In the genomic region with DNA sequence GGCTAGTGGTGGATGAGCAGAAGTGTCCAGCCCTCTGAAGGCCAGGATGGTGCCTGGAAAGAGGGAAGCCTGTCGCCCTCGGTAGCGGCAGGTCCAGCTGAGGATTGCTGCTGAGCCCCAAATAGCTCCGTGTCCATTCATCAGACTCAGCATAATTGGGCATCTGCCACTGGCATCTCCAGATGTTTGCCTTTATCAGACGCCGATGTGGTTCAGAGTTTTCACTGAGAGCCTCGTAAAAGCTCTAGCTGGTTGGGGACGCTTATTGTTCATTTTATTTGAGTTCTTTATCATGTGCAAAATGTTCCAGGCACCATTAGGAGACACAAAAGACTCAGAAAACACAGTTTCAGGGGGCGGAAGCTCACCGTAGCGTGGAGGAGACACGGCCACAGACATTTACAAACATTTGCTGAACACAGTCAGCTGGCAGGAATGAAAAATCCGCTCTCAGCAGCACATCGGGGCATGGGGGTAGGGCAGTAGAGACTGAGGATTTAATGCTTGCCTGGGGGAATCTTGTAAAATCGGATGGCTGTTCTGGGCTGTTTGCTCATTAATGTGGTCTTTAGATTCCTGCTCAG, we compare ENCODE assay signal across 11 cellular contexts. TPM values are rescaled to one million over a fixed set of nuclear protein-coding genes. Genes with fewer than 3 reads are reported as not detected.
A peak's percentile ranks its signal among the peaks of the same experiment; 100 is the strongest.
DNase-seq lines count a peak whose midpoint lies in the region; ATAC-seq, FAIRE-seq and TF ChIP-seq lines count a peak whose summit lies in the region.
"Had no signal": no experiment of that assay in that cellular context is flagged by ENCODE, and none has a peak within 500 bp of the region (broad histone marks: within the 10 kb centered on the region; RNA-seq: fewer than 3 reads in every experiment).

No MANE protein-coding gene starts in this region.

- POLR2A ChIA-PET in AG04450 (lab: Yijun Ruan, JAX), result no interaction called here
- POLR2A ChIA-PET in IMR-90 (lab: Charles Lee; ENCODE audit: unreplicated experiment), result no interaction called here
- POLR2A ChIA-PET in MCF 10A (lab: Yijun Ruan, JAX), result no interaction called here

- H3K23ac ChIP-seq in IMR-90 (ENCODE audit: low read depth, low read length) (peak overlapping the region; percentile 30; the same call in 1 of the 2 replicates), mesendoderm (ENCODE audit: low read length) (no peak overlapping the region)

- peak overlapping the region; percentile 81 for H3K4me2 ChIP-seq in IMR-90 (ENCODE audit: low read depth, low read length)
- H3K4me2 ChIP-seq in astrocyte (ENCODE audit: low read length), result peak overlapping the region; percentile 81
- no peak overlapping the region for H3K4me2 ChIP-seq in mesendoderm (ENCODE audit: low read length)

- peak overlapping the region; percentile 11 for H2BK5ac ChIP-seq in IMR-90 (ENCODE audit: low read depth, low read length, poor library complexity, severe bottlenecking)
- H2BK5ac ChIP-seq in mesendoderm (ENCODE audit: low read length), result no peak overlapping the region

- FAIRE-seq in astrocyte (lab: Jason Lieb, UNC), result peak; percentile 77

- CTCF ChIA-PET in AG04450 (lab: Charles Lee), result interaction anchor here (0.9 to 5.0 kb wide), 5 partner anchors 11 to 142 kb away, joined by 3 to 46 read pairs (median 5); a partner anchor contains a TSS
- CTCF ChIA-PET in IMR-90 (lab: Yijun Ruan, JAX), result interaction anchor here (0.9 to 1.5 kb wide), 3 partner anchors 9 to 114 kb away, joined by 3 to 6 read pairs (median 3); no protein-coding TSS in a partner anchor
- CTCF ChIA-PET in MCF 10A (lab: Yijun Ruan, JAX), result interaction anchor here (0.7 to 1.9 kb wide), 4 partner anchors 10 to 115 kb away, joined by 4 to 14 read pairs (median 6); no protein-coding TSS in a partner anchor

- peak overlapping the region; percentile 25; the same call in 1 of the 2 replicates for H3K9ac ChIP-seq in IMR-90 (ENCODE audit: low read depth, low read length)
- H3K9ac ChIP-seq in astrocyte (ENCODE audit: low read length), result peak overlapping the region; percentile 50
- no peak overlapping the region for H3K9ac ChIP-seq in mesendoderm (ENCODE audit: low read length)

- DNase-seq in AG04450 (ENCODE audit: low read depth, low spot score) (no peak), IMR-90 (peak; percentile 54), astrocyte (ENCODE audit: low read depth) (peak; percentile 42), mesendoderm (no peak), NCI-H2107 (lab: John Stamatoyannopoulos, UW) (no peak), MCF 10A (ENCODE audit: unreplicated experiment) (no peak)
- DNase-seq: heart left ventricle, NCI-H2171 treated with DMSO at 0.1 percent for 48 hours had no signal

- dilution Hi-C loops in IMR-90 (cut with HindIII; ENCODE audit: low sequenced_read_pairs, unreplicated experiment), result no loop called here

- WGBS in IMR-90 (ENCODE audit: extremely low coverage in 2 of 2, insufficient read length in 1 of 2), 2 experiments, result 7% methylated on average over 3 of the region's 15 CpGs; no CpG with 5 or more reads in 1 of the 2 experiments
- WGBS in mesendoderm (ENCODE audit: extremely low coverage, insufficient coverage, low lambda C conversion rate), result no CpG with 5 or more reads among the region's 15 CpGs

- no peaks in the 10 kb centered on the region for H3K9me3 ChIP-seq in AG04450 (ENCODE audit: control insufficient read depth, insufficient read depth, low read length)
- H3K9me3 ChIP-seq in IMR-90 (ENCODE audit: control insufficient read depth, insufficient read depth, low read length), result no peaks in the 10 kb centered on the region
- no peaks in the 10 kb centered on the region for H3K9me3 ChIP-seq in astrocyte (ENCODE audit: insufficient read depth, low read depth, low read length)
- H3K9me3 ChIP-seq: heart left ventricle had no signal

- peak overlapping the region; percentile 58 for H2BK120ac ChIP-seq in IMR-90 (ENCODE audit: low read depth, low read length)
- no peak overlapping the region for H2BK120ac ChIP-seq in mesendoderm (ENCODE audit: low read depth, low read length)

- intact Hi-C loops in IMR-90 (cut with micrococcal nuclease) (no loop called here), MCF 10A (cut with micrococcal nuclease) (no loop called here)

- H2BK15ac ChIP-seq in IMR-90 (ENCODE audit: low read depth, low read length) (0 out of 3 replicates have a peak overlapping the region, but pooled peaks have one; percentile 27), mesendoderm (replicated peaks; ENCODE audit: low read depth) (no peak overlapping the region)

- H3K36me3 Mint-ChIP-seq in astrocyte (ENCODE audit: low read depth, unreplicated experiment), result no peaks in the 10 kb centered on the region
- H3K36me3 Mint-ChIP-seq in MCF 10A (ENCODE audit: insufficient read depth, unreplicated experiment), result no peaks in the 10 kb centered on the region
- H3K36me3 Mint-ChIP-seq: natural killer cell treated with Interleukin-12 subunit alpha and Interleukin-12 subunit beta and Interleukin-15 and Interleukin-18, amount 100 ng/mL, for 72 hours had no signal

- H4K20me1 ChIP-seq in IMR-90 (ENCODE audit: insufficient read depth, low read length), result no peaks in the 10 kb centered on the region
- no peaks in the 10 kb centered on the region for H4K20me1 ChIP-seq in astrocyte (ENCODE audit: insufficient read depth, low read length)

- peak; percentile 91 for ATAC-seq in IMR-90 (ENCODE audit: low read depth)
- no peak for ATAC-seq in HG03342 (IDR thresholded peaks at IDR 0.05; ENCODE audit: unreplicated experiment)
- no peak for ATAC-seq in GM21825 (IDR thresholded peaks at IDR 0.05; ENCODE audit: unreplicated experiment)
- ATAC-seq: heart left ventricle; natural killer cell treated with Interleukin-12 subunit alpha and Interleukin-12 subunit beta and Interleukin-15 and Interleukin-18, amount 100 ng/mL, for 72 hours had no signal

- no peak overlapping the region for H4K5ac ChIP-seq in IMR-90 (ENCODE audit: low read depth, low read length)
- no peak overlapping the region for H4K5ac ChIP-seq in mesendoderm (ENCODE audit: low read length)

- H2AK9ac ChIP-seq in IMR-90 (replicated peaks; ENCODE audit: low read depth, low read length, poor library complexity), result no peak overlapping the region

- H2AK5ac ChIP-seq in IMR-90 (ENCODE audit: low read depth, low read length) (no peak overlapping the region), mesendoderm (ENCODE audit: low read length) (no peak overlapping the region)

- H3K9me1 ChIP-seq in IMR-90 (ENCODE audit: insufficient read depth, low read length), result peaks cover 13% of the 10 kb centered on the region

- H3K36me3 ChIP-seq in IMR-90 (ENCODE audit: control insufficient read depth, insufficient read depth, low read length) (no peaks in the 10 kb centered on the region), astrocyte (ENCODE audit: insufficient read depth, low read length) (no peaks in the 10 kb centered on the region), mesendoderm (ENCODE audit: control insufficient read depth, insufficient read depth, low read length) (no peaks in the 10 kb centered on the region)
- H3K36me3 ChIP-seq: heart left ventricle had no signal

- H3K9me3 Mint-ChIP-seq in astrocyte (ENCODE audit: unreplicated experiment), result no peaks in the 10 kb centered on the region
- H3K9me3 Mint-ChIP-seq in MCF 10A (ENCODE audit: unreplicated experiment), result no peaks in the 10 kb centered on the region
- H3K9me3 Mint-ChIP-seq: natural killer cell treated with Interleukin-12 subunit alpha and Interleukin-12 subunit beta and Interleukin-15 and Interleukin-18, amount 100 ng/mL, for 72 hours had no signal

- H3K79me2 ChIP-seq in astrocyte (ENCODE audit: insufficient read depth, low read length), result no peaks in the 10 kb centered on the region
- no peaks in the 10 kb centered on the region for H3K79me2 ChIP-seq in mesendoderm (ENCODE audit: control insufficient read depth, insufficient read depth, low read length)

- H3K27me3 ChIP-seq in AG04450 (ENCODE audit: control insufficient read depth, insufficient read depth, low read length) (peaks cover 8% of the 10 kb centered on the region), IMR-90 (ENCODE audit: control insufficient read depth, insufficient read depth, low read length) (peaks cover 14% of the 10 kb centered on the region), astrocyte (ENCODE audit: insufficient read depth, low read length) (peaks cover 2% of the 10 kb centered on the region), mesendoderm (ENCODE audit: insufficient read depth, low read length, poor library complexity) (no peaks in the 10 kb centered on the region)

- BruUV-seq in IMR-90 (replicated peaks; lab: Mats Ljungman, UMichigan) (no TSS peak), MCF 10A (replicated peaks; lab: Mats Ljungman, UMichigan) (no TSS peak)

- H3K4me1 ChIP-seq in IMR-90 (ENCODE audit: control insufficient read depth, insufficient read depth, low read length) (peaks cover 11% of the 10 kb centered on the region; the same call in 1 of the 2 replicates), astrocyte (ENCODE audit: insufficient read depth, low read length) (peaks cover 26% of the 10 kb centered on the region), mesendoderm (ENCODE audit: control insufficient read depth, low read depth, low read length) (no peaks in the 10 kb centered on the region)
- H3K4me1 ChIP-seq: heart left ventricle had no signal

- peak overlapping the region; percentile 40 for H2BK20ac ChIP-seq in IMR-90 (ENCODE audit: low read depth, low read length)

- H3K27ac Mint-ChIP-seq in astrocyte (ENCODE audit: unreplicated experiment) (peak overlapping the region; percentile 28), MCF 10A (ENCODE audit: low read depth, unreplicated experiment) (no peak overlapping the region)
- H3K27ac Mint-ChIP-seq: natural killer cell treated with Interleukin-12 subunit alpha and Interleukin-12 subunit beta and Interleukin-15 and Interleukin-18, amount 100 ng/mL, for 72 hours had no signal

- H2AFZ ChIP-seq in IMR-90 (replicated peaks; ENCODE audit: low read length, poor library complexity) (peak overlapping the region; percentile 68), astrocyte (ENCODE audit: low read depth, low read length) (peak overlapping the region; percentile 42)

- no peak for TF ChIP-seq POLR2A in IMR-90 (IDR thresholded peaks at IDR 0.05; ENCODE audit: low read depth, low read length)

- H3K4ac ChIP-seq in IMR-90 (ENCODE audit: low read depth, low read length) (0 out of 2 replicates have a peak overlapping the region, but pooled peaks have one; percentile 26), mesendoderm (ENCODE audit: low read depth, low read length) (no peak overlapping the region)

- H3K56ac ChIP-seq in IMR-90 (ENCODE audit: extremely low read depth, insufficient read depth, low read length) (no peak overlapping the region), mesendoderm (ENCODE audit: low read length) (peak overlapping the region; percentile 26)

- peak overlapping the region; percentile 19 for H4K91ac ChIP-seq in IMR-90 (ENCODE audit: insufficient read depth, low read depth, low read length)

- H3K4me3 ChIP-seq in AG04450 (ENCODE audit: low read depth, low read length) (peak overlapping the region; percentile 31), IMR-90 (ENCODE audit: insufficient read depth, low read depth, low read length) (0 out of 2 replicates have a peak overlapping the region, but pooled peaks have one; percentile 2), astrocyte (ENCODE audit: insufficient read depth, low read depth, low read length) (peak overlapping the region; percentile 19), mesendoderm (ENCODE audit: low read length) (no peak overlapping the region)
- H3K4me3 ChIP-seq: heart left ventricle had no signal

- in situ Hi-C loops in IMR-90 (cut with MboI; ENCODE audit: low sequenced_read_pairs), result no loop called here

- TF ChIP-seq RAD21 in IMR-90 (IDR thresholded peaks at IDR 0.05; ENCODE audit: low read length), result no peak

- H3K27me3 Mint-ChIP-seq in astrocyte (ENCODE audit: low read depth, unreplicated experiment) (peaks cover 8% of the 10 kb centered on the region), MCF 10A (ENCODE audit: insufficient read depth, unreplicated experiment) (peaks cover 17% of the 10 kb centered on the region)

- H3K18ac ChIP-seq in IMR-90 (ENCODE audit: low read depth, low read length) (peak overlapping the region; percentile 20; the same call in 1 of the 2 replicates), mesendoderm (ENCODE audit: low read length) (no peak overlapping the region)

- H3K4me1 Mint-ChIP-seq in astrocyte (ENCODE audit: low read depth, unreplicated experiment) (peaks cover 32% of the 10 kb centered on the region), MCF 10A (ENCODE audit: insufficient read depth, unreplicated experiment) (peaks cover 8% of the 10 kb centered on the region)

- peak overlapping the region; percentile 51; the same call in 1 of the 2 replicates for H3K14ac ChIP-seq in IMR-90 (replicated peaks; ENCODE audit: low read depth, low read length)

- H4K8ac ChIP-seq in IMR-90 (ENCODE audit: low read depth in 2 of 2, low read length in 2 of 2) (no peak overlapping the region), mesendoderm (ENCODE audit: low read depth, low read length) (no peak overlapping the region)

- no peak for TF ChIP-seq CTCF in AG04450 (IDR thresholded peaks at IDR 0.05; ENCODE audit: low read depth, low read length)
- no peak for TF ChIP-seq CTCF in IMR-90 (conservative IDR thresholded peaks at IDR 0.05; ENCODE audit: low read depth, low read length)
- no peak for TF ChIP-seq CTCF in astrocyte (IDR thresholded peaks at IDR 0.05; ENCODE audit: insufficient read depth, low read depth, low read length)
- no peak for TF ChIP-seq CTCF in MCF 10A (IDR thresholded peaks at IDR 0.05; ENCODE audit: unreplicated experiment)

- H3K27ac ChIP-seq in AG04450 (ENCODE audit: low read depth, low read length) (no peak overlapping the region), IMR-90 (ENCODE audit: insufficient read depth, low read length) (no peak overlapping the region), astrocyte (ENCODE audit: low read depth, low read length) (no peak overlapping the region), mesendoderm (ENCODE audit: low read depth, low read length) (no peak overlapping the region)
- H3K27ac ChIP-seq: heart left ventricle had no signal

- H3K79me1 ChIP-seq in IMR-90 (ENCODE audit: low read depth in 1 of 2, low read length in 2 of 2) (no peaks in the 10 kb centered on the region), mesendoderm (ENCODE audit: low read length) (no peaks in the 10 kb centered on the region)

- H3K4me3 Mint-ChIP-seq in astrocyte (ENCODE audit: unreplicated experiment) (no peak overlapping the region), MCF 10A (ENCODE audit: unreplicated experiment) (no peak overlapping the region)
- H3K4me3 Mint-ChIP-seq: natural killer cell treated with Interleukin-12 subunit alpha and Interleukin-12 subunit beta and Interleukin-15 and Interleukin-18, amount 100 ng/mL, for 72 hours had no signal

RNA-seq across cellular contexts. Expression of a gene that starts 41.8 kb away (rescaled TPM):
- polyA plus RNA-seq in AG04450 (2011; rRNA removed), result 0.01 TPM in 1 of 2 replicates, not detected in the other
- polyA minus RNA-seq in AG04450 (2011; rRNA and poly(A)+ RNA removed), result 0.18 TPM in 1 of 2 replicates, not detected in the other
- not detected in 2 replicates for total RNA-seq in IMR-90 (2012; rRNA removed)
- polyA plus RNA-seq in IMR-90 (2012; rRNA removed), result 0.01 TPM in 1 of 2 replicates, not detected in the other
- polyA plus RNA-seq in IMR-90 (2012; cell fraction: cytosol; rRNA removed), result 0.02 TPM in 1 of 2 replicates, not detected in the other
- 0.02 and 0.14 TPM in 2 replicates for polyA plus RNA-seq in IMR-90 (2012; cell fraction: nucleus; rRNA removed; ENCODE audit: low replicate concordance)
- total RNA-seq in astrocyte, result 0.25 and 0.34 TPM in 2 replicates
- 0.66 TPM for polyA plus RNA-seq in mesendoderm (2013, experiment 1 of 2)
- 0.49 TPM for polyA plus RNA-seq in mesendoderm (2013, experiment 2 of 2)
- 0.25 TPM in 1 of 2 replicates, not detected in the other for total RNA-seq in MCF 10A (2022)

Comparison
In these comparisons a context has a peak if more than half of its experiments do, and no peak if none do; other contexts are left out.
1. DNase-seq: peak in IMR-90 (single experiment) and astrocyte (single experiment); none in AG04450 (single experiment), mesendoderm (single experiment), NCI-H2107 (single experiment) and MCF 10A (single experiment).